ENCODE assay signal across 27 cellular contexts in genomic region chr22:34057726-34058125, GRCh38.
"Had no signal": no experiment of that assay in that cellular context is flagged by ENCODE, and none has a peak within 500 bp of the region (broad histone marks: within the 10 kb centered on the region; RNA-seq: fewer than 3 reads in every experiment).

No MANE protein-coding gene starts in this region.

- H3K27ac ChIP-seq: stomach, suprapubic skin, testis, thoracic aorta, thyroid gland, tibial artery, tibial nerve, transverse colon, upper lobe of left lung, upper lobe of right lung, uterus, vagina had no signal

- FAIRE-seq: urothelium cell line had no signal

- H3K27me3 ChIP-seq: stomach, suprapubic skin, testis, thyroid gland, tibial artery, tibial nerve, transverse colon, upper lobe of left lung, upper lobe of right lung, uterus, vagina had no signal

- H3K4me1 ChIP-seq: stomach, suprapubic skin, testis, thyroid gland, tibial artery, tibial nerve, transverse colon, upper lobe of left lung, upper lobe of right lung, uterus, vagina had no signal

- ATAC-seq: stimulated activated effector memory CD8-positive, alpha-beta T cell treated with anti-CD3 and anti-CD28 coated beads, Interleukin-12 subunit alpha, Interleukin-12 subunit beta, amount 100 ng/mL, for 72 hours; stimulated activated memory B cell treated with anti-CD40 and anti-IgM and Interleukin-4, amounts not matched to agents 10 μg/mL and 1 μg/mL and 100 μg/mL, for 72 hours; stimulated activated naive B cell treated with anti-CD40 and anti-IgM and Interleukin-4, amounts not matched to agents 10 μg/mL and 1 μg/mL and 100 μg/mL, for 72 hours; stimulated activated naive CD8-positive, alpha-beta T cell treated with anti-CD3 and anti-CD28 coated beads, Interleukin-15, amount 100 ng/mL, for 72 hours; stimulated activated naive CD8-positive, alpha-beta T cell treated with anti-CD3 and anti-CD28 coated beads, Interleukin-15, Interleukin-2, amounts not matched to agents 100 U/mL and 50 U/mL, for 24 hours; upper lobe of right lung had no signal

- DNase-seq: stimulated activated CD4-positive, alpha-beta T cell treated with anti-CD3 and anti-CD28 coated beads, Interleukin-2, amount 100 ng/mL, for 48 hours; stimulated activated CD4-positive, alpha-beta T cell treated with anti-CD3 and anti-CD28 coated beads, Interleukin-4, amount 100 ng/mL, for 1 hour; stimulated activated CD4-positive, alpha-beta T cell treated with anti-CD3 and anti-CD28 coated beads, Interleukin-4, amount 100 ng/mL, for 24 hours; stimulated activated CD4-positive, alpha-beta T cell treated with anti-CD3 and anti-CD28 coated beads, Interleukin-4, amount 100 ng/mL, for 4 hours; stimulated activated CD8-positive, alpha-beta memory T cell treated with anti-CD3 and anti-CD28 coated beads, Interleukin-4, amount 100 ng/mL, for 48 hours; stimulated activated naive B cell treated with anti-CD40 and anti-IgM and Interleukin-4, amounts not matched to agents 10 μg/mL and 1 μg/mL and 100 μg/mL, for 72 hours; stimulated activated naive CD4-positive, alpha-beta T cell; stimulated activated naive CD4-positive, alpha-beta T cell treated with Interleukin-2 at 50 U/mL for 16 hours; stimulated activated naive CD8-positive, alpha-beta T cell treated with anti-CD3 and anti-CD28 coated beads, Interleukin-15, amount 100 ng/mL, for 72 hours; stimulated activated naive CD8-positive, alpha-beta T cell treated with anti-CD3 and anti-CD28 coated beads, Interleukin-15, Interleukin-2, amounts not matched to agents 100 U/mL and 50 U/mL, for 24 hours; stomach; substantia nigra; testis; thyroid gland; tibial artery; transverse colon; trophoblast cell; upper lobe of left lung; upper lobe of right lung; uterus had no signal

- H3K4me3 ChIP-seq: stomach, suprapubic skin, testis, thoracic aorta, thyroid gland, tibial artery, tibial nerve, transverse colon, upper lobe of left lung, upper lobe of right lung, uterus, vagina had no signal

- H3K36me3 ChIP-seq: stomach, suprapubic skin, thoracic aorta, thyroid gland, tibial artery, tibial nerve, transverse colon, upper lobe of left lung, upper lobe of right lung, uterus, vagina had no signal

- H3K9me3 ChIP-seq: testis, thyroid gland, uterus, vagina had no signal
